ENCODE assay signal across 29 cellular contexts in the genomic region with DNA sequence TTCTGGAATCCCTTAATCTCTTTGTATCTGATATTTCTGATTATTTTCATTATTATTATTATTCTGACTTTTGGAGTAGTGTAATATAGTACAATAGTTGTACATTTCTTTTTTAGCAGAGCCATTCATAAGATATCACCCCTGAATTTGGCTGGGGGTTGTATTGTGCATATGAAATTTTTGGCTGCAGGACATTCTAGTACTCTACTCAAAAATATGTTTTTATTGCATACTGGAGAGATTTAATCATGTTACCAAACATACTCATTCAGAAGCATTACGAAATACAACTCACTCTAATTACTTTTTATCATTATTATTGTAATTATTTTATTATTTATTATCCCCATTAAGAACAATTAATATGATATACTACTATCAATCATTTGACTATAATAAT.
"Had no signal": no experiment of that assay in that cellular context is flagged by ENCODE, and none has a peak within 500 bp of the region (broad histone marks: within the 10 kb centered on the region; RNA-seq: fewer than 3 reads in every experiment).

No MANE protein-coding gene starts in this region.

- H3K9me3 ChIP-seq: left ventricle myocardium inferior, pancreas, thyroid gland had no signal

- H3K4me3 Mint-ChIP-seq: activated B cell treated with CpG ODN at 0.5 μM for 24 hours; activated CD4-positive, alpha-beta memory T cell treated with anti-CD3 and anti-CD28 coated beads for 36 hours; activated naive CD4-positive, alpha-beta T cell treated with anti-CD3 and anti-CD28 coated beads for 36 hours; activated naive CD8-positive, alpha-beta T cell treated with anti-CD3 and anti-CD28 coated beads, Interleukin-2, amount 10 ng/mL, durations not matched to agents 7 days and 5 days; activated T-cell treated with anti-CD3 and anti-CD28 coated beads, Interleukin-2, amount 50 U/mL, for 72 hours; brain; immature natural killer cell; natural killer cell treated with Interleukin-12 subunit alpha and Interleukin-12 subunit beta and Interleukin-15 and Interleukin-18, amount 100 ng/mL, for 72 hours; stimulated activated naive CD8-positive, alpha-beta T cell treated with anti-CD3 and anti-CD28 coated beads, Interleukin-15, Interleukin-2, amounts not matched to agents 100 ng/mL and 50 ng/mL, for 24 hours; T-helper 17 cell had no signal

- H3K27ac ChIP-seq: foreskin keratinocyte, left ventricle myocardium inferior, pancreas, skin epidermis, thyroid gland had no signal

- H3K4me3 ChIP-seq: hepatocyte, left ventricle myocardium inferior, pancreas, skin epidermis, thyroid gland had no signal

- H3K4me1 ChIP-seq: foreskin keratinocyte, left ventricle myocardium inferior, pancreas, thyroid gland had no signal

- DNase-seq: activated B cell treated with CpG ODN at 0.5 μM for 24 hours; activated CD4-positive, alpha-beta memory T cell treated with anti-CD3 and anti-CD28 coated beads for 36 hours; activated CD4-positive, alpha-beta T cell treated with anti-CD3 and anti-CD28 coated beads for 4 hours; activated effector memory CD4-positive, alpha-beta T cell treated with Interleukin-2 at 50 U/mL for 16 hours; activated naive CD4-positive, alpha-beta T cell treated with anti-CD3 and anti-CD28 coated beads for 36 hours; activated naive CD8-positive, alpha-beta T cell treated with anti-CD3 and anti-CD28 coated beads, Interleukin-2, amount 10 ng/mL, durations not matched to agents 7 days and 5 days; activated T-cell treated with anti-CD3 and anti-CD28 coated beads, Interleukin-2, amount 50 U/mL, for 72 hours; central memory CD4-positive, alpha-beta T cell; dermis blood vessel endothelial cell; effector CD8-positive, alpha-beta T cell; foreskin keratinocyte; immature natural killer cell; kidney glomerular epithelial cell; left ventricle myocardium inferior; mammary epithelial cell; midbrain; pancreas; right cardiac atrium; stimulated activated CD4-positive, alpha-beta T cell treated with anti-CD3 and anti-CD28 coated beads, Interleukin-1b, Interleukin-23, amount 100 ng/mL, for 48 hours; substantia nigra; SW 1271; T-helper 17 cell; thyroid gland had no signal

- H3K27ac Mint-ChIP-seq: activated B cell treated with CpG ODN at 0.5 μM for 24 hours; activated CD4-positive, alpha-beta memory T cell treated with anti-CD3 and anti-CD28 coated beads for 36 hours; activated naive CD4-positive, alpha-beta T cell treated with anti-CD3 and anti-CD28 coated beads for 36 hours; activated naive CD8-positive, alpha-beta T cell treated with anti-CD3 and anti-CD28 coated beads, Interleukin-2, amount 10 ng/mL, durations not matched to agents 7 days and 5 days; activated T-cell treated with anti-CD3 and anti-CD28 coated beads, Interleukin-2, amount 50 U/mL, for 72 hours; brain; immature natural killer cell; stimulated activated naive CD8-positive, alpha-beta T cell treated with anti-CD3 and anti-CD28 coated beads, Interleukin-15, Interleukin-2, amounts not matched to agents 100 ng/mL and 50 ng/mL, for 24 hours; T-helper 17 cell had no signal

- H3K27me3 ChIP-seq: foreskin keratinocyte, hepatocyte, pancreas, thyroid gland had no signal

- H3K36me3 Mint-ChIP-seq: brain had no signal

- ATAC-seq: activated T-cell treated with anti-CD3 and anti-CD28 coated beads, Interleukin-2, amount 50 U/mL, for 72 hours; esophagus mucosa; foreskin keratinocyte; natural killer cell treated with Interleukin-12 subunit alpha and Interleukin-12 subunit beta and Interleukin-15 and Interleukin-18, amount 100 ng/mL, for 72 hours; pancreas; T-helper 17 cell had no signal

- H3K27me3 Mint-ChIP-seq: activated CD4-positive, alpha-beta memory T cell treated with anti-CD3 and anti-CD28 coated beads for 36 hours; activated naive CD8-positive, alpha-beta T cell treated with anti-CD3 and anti-CD28 coated beads, Interleukin-2, amount 10 ng/mL, durations not matched to agents 7 days and 5 days; brain; natural killer cell treated with Interleukin-12 subunit alpha and Interleukin-12 subunit beta and Interleukin-15 and Interleukin-18, amount 100 ng/mL, for 72 hours; stimulated activated naive CD8-positive, alpha-beta T cell treated with anti-CD3 and anti-CD28 coated beads, Interleukin-15, Interleukin-2, amounts not matched to agents 100 ng/mL and 50 ng/mL, for 24 hours; T-helper 17 cell had no signal

- H3K36me3 ChIP-seq: left ventricle myocardium inferior, pancreas, thyroid gland had no signal

- H3K9me3 Mint-ChIP-seq: activated CD4-positive, alpha-beta memory T cell treated with anti-CD3 and anti-CD28 coated beads for 36 hours; activated naive CD4-positive, alpha-beta T cell treated with anti-CD3 and anti-CD28 coated beads for 36 hours; immature natural killer cell had no signal
